17 cellular contexts compared by ENCODE assay signal in genomic region chr13:72820156-72820897, GRCh38. TPM values are rescaled to one million over a fixed set of nuclear protein-coding genes. Genes with fewer than 3 reads are reported as not detected.
DNase-seq lines count a peak whose midpoint lies in the region; ATAC-seq and TF ChIP-seq lines count a peak whose summit lies in the region.
"Had no signal": no experiment of that assay in that cellular context is flagged by ENCODE, and none has a peak within 500 bp of the region (broad histone marks: within the 10 kb centered on the region; RNA-seq: fewer than 3 reads in every experiment).

No MANE protein-coding gene starts in this region.

- POLR2A ChIA-PET in activated CD4-positive, alpha-beta T cell treated with anti-CD3 and anti-CD28 coated beads, Interleukin-2, amount 10 ng/mL, durations not matched to agents 7 days and 5 days (lab: Charles Lee): no interaction called here

- peaks cover 35% of the 10 kb centered on the region for H3K36me3 Mint-ChIP-seq in activated CD4-positive, alpha-beta T cell treated with anti-CD3 and anti-CD28 coated beads, Interleukin-2, amount 10 ng/mL, durations not matched to agents 7 days and 5 days (ENCODE audit: low read depth)

- H3K4me3 ChIP-seq in cardiac fibroblast (replicated peaks in 1 of 2; ENCODE audit: low read depth in 2 of 2, low read length in 2 of 2): no peak overlapping the region
- H3K4me3 ChIP-seq: GM12878, SK-N-MC, upper lobe of right lung had no signal

- H3K9me3 Mint-ChIP-seq in activated CD4-positive, alpha-beta T cell treated with anti-CD3 and anti-CD28 coated beads, Interleukin-2, amount 10 ng/mL, durations not matched to agents 7 days and 5 days: no peaks in the 10 kb centered on the region
- H3K9me3 Mint-ChIP-seq: activated naive CD4-positive, alpha-beta T cell treated with anti-CD3 and anti-CD28 coated beads for 36 hours; memory B cell had no signal

- H3K4me3 Mint-ChIP-seq in activated CD4-positive, alpha-beta T cell treated with anti-CD3 and anti-CD28 coated beads, Interleukin-2, amount 10 ng/mL, durations not matched to agents 7 days and 5 days: no peak overlapping the region
- H3K4me3 Mint-ChIP-seq: activated naive CD4-positive, alpha-beta T cell treated with anti-CD3 and anti-CD28 coated beads for 36 hours; memory B cell had no signal

- no peak for TF ChIP-seq CTCF in cardiac fibroblast (IDR thresholded peaks at IDR 0.05; ENCODE audit: low read depth, low read length)

- no peak for ATAC-seq in GM18520 (IDR thresholded peaks at IDR 0.05; ENCODE audit: unreplicated experiment)
- no peak for ATAC-seq in activated CD4-positive, CD25-positive, alpha-beta regulatory T cell treated with anti-CD3 and anti-CD28 coated beads, Interleukin-2, amount 50 U/mL, for 24 hours
- ATAC-seq: esophagus mucosa, GM12878, upper lobe of right lung had no signal

- H3K27ac Mint-ChIP-seq in activated CD4-positive, alpha-beta T cell treated with anti-CD3 and anti-CD28 coated beads, Interleukin-2, amount 10 ng/mL, durations not matched to agents 7 days and 5 days: no peak overlapping the region
- H3K27ac Mint-ChIP-seq: activated naive CD4-positive, alpha-beta T cell treated with anti-CD3 and anti-CD28 coated beads for 36 hours; memory B cell had no signal

- no peaks in the 10 kb centered on the region for H3K27me3 Mint-ChIP-seq in activated CD4-positive, alpha-beta T cell treated with anti-CD3 and anti-CD28 coated beads, Interleukin-2, amount 10 ng/mL, durations not matched to agents 7 days and 5 days
- H3K27me3 Mint-ChIP-seq: memory B cell had no signal

- H3K4me1 Mint-ChIP-seq in activated CD4-positive, alpha-beta T cell treated with anti-CD3 and anti-CD28 coated beads, Interleukin-2, amount 10 ng/mL, durations not matched to agents 7 days and 5 days: no peaks in the 10 kb centered on the region
- H3K4me1 Mint-ChIP-seq: memory B cell had no signal

- peak; percentile 8 for DNase-seq in AG08396 (ENCODE audit: low spot score)
- peak; percentile 77 for DNase-seq in HCEC 1CT
- peak; percentile 36 to 74 for DNase-seq in cardiac fibroblast (ENCODE audit: low read depth in 2 of 2)
- DNase-seq in islet precursor cell: peak; percentile 71
- no peak for DNase-seq in activated CD4-positive, alpha-beta T cell treated with anti-CD3 and anti-CD28 coated beads, Interleukin-2, amount 10 ng/mL, durations not matched to agents 7 days and 5 days
- no peak for DNase-seq in NCI-H2081 (lab: John Stamatoyannopoulos, UW)
- DNase-seq: activated naive CD4-positive, alpha-beta T cell treated with anti-CD3 and anti-CD28 coated beads for 36 hours; BE2C; NCI-H187 treated with DMSO at 0.1 percent for 48 hours; stimulated activated CD8-positive, alpha-beta memory T cell treated with anti-CD3 and anti-CD28 coated beads, Interleukin-4, amount 100 ng/mL, for 48 hours; upper lobe of right lung had no signal

- CTCF ChIA-PET in activated CD4-positive, alpha-beta T cell treated with anti-CD3 and anti-CD28 coated beads, Interleukin-2, amount 10 ng/mL, durations not matched to agents 7 days and 5 days (lab: Charles Lee): no interaction called here

RNA-seq across cellular contexts. Expression of gene PIBF1, which starts 38.4 kb away (rescaled TPM):
- 10 to 100 TPM; 30.0 to 32.0 TPM for total RNA-seq in activated CD4-positive, alpha-beta T cell treated with anti-CD3 and anti-CD28 coated beads, Interleukin-2, amount 10 ng/mL, durations not matched to agents 7 days and 5 days

RNA-seq across cellular contexts. Expression of gene DIS3, which starts 38.6 kb away (rescaled TPM):
- 10 to 100 TPM; 31.8 to 35.8 TPM for total RNA-seq in activated CD4-positive, alpha-beta T cell treated with anti-CD3 and anti-CD28 coated beads, Interleukin-2, amount 10 ng/mL, durations not matched to agents 7 days and 5 days

Comparison
In these comparisons a context has a peak if more than half of its experiments do, and no peak if none do; other contexts are left out.
1. DNase-seq: peak in AG08396 (single experiment), HCEC 1CT (single experiment), cardiac fibroblast (2 of 2) and islet precursor cell (single experiment); none in activated CD4-positive, alpha-beta T cell treated with anti-CD3 and anti-CD28 coated beads, Interleukin-2, amount 10 ng/mL, durations not matched to agents 7 days and 5 days (single experiment) and NCI-H2081 (0 of 2).